8 cellular contexts compared by ENCODE assay signal in the genomic region with DNA sequence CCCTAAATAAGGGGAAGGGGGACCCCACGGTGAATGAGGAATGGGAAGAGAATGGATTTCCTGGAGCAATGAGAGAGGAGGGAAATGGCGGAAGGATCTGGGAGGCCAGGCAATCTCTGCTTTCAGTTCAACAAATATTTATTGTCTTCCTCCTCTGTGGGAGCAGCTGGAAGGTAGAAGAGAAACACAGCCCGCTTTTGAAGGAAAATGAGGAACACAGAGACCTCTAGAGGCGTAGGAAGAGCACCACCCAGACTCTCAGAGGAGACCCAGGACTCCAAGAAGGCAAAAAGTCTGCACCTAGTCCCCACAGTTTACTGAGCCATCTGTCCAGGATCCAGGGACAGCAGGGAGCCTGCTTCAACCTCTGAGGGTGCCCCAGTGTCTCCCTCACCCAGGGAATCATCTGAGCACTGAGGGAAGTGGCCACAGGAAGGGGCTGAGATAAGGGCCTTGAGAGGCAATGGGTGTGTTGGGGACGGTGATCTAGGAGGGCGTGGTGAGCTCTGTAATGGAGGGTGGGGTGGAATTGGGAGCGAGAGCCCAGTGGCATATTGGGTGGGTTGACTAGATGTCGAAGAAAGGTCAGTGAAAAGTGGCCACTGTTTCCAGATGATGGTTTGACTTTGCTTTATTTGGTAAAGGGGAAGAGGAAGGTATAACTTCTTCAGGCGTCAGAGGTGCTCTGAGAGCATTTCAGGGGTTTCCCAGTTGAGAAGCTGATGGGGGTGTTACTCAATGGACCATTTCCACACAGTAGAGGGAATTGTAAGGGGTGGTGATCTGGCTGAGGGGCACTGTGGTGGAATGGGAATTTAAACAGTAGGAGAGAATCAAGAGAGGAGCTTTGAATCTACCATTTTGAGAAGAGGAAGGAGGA. TPM values are rescaled to one million over a fixed set of nuclear protein-coding genes. Genes with fewer than 3 reads are reported as not detected.
DNase-seq lines count a peak whose midpoint lies in the region; ATAC-seq and TF ChIP-seq lines count a peak whose summit lies in the region.

No MANE protein-coding gene starts in this region.

- H3K36me3 ChIP-seq in DND-41 (ENCODE audit: insufficient read depth, low read length) (no peaks in the 10 kb centered on the region), Peyer's patch (no peaks in the 10 kb centered on the region), rectal smooth muscle tissue (ENCODE audit: control insufficient read depth, insufficient read depth, low read length) (no peaks in the 10 kb centered on the region), colonic mucosa (no peaks in the 10 kb centered on the region)

- H3K9me3 ChIP-seq in DND-41 (ENCODE audit: insufficient read depth, low read length, severe bottlenecking) = no peaks in the 10 kb centered on the region
- no peaks in the 10 kb centered on the region for H3K9me3 ChIP-seq in Peyer's patch
- no peaks in the 10 kb centered on the region for H3K9me3 ChIP-seq in colonic mucosa

- TF ChIP-seq POLR2A in Peyer's patch (IDR thresholded peaks at IDR 0.05) = no peak

- no peak overlapping the region for H3K4me2 ChIP-seq in DND-41 (ENCODE audit: insufficient read depth, low read length)

- TF ChIP-seq CTCF in DND-41 (IDR thresholded peaks at IDR 0.05; ENCODE audit: borderline replicate concordance, extremely low read depth, low read length, poor library complexity, severe bottlenecking) (peak; percentile 22), Peyer's patch (IDR thresholded peaks at IDR 0.05) (peak in 3 of 6 experiments; percentile 33 to 48 (median 42)), foreskin fibroblast (IDR thresholded peaks at IDR 0.05; ENCODE audit: low read depth, low read length) (peak; percentile 52), colonic mucosa (IDR thresholded peaks at IDR 0.05) (no peak)

- no peak overlapping the region for H2AFZ ChIP-seq in DND-41 (ENCODE audit: low read depth, low read length)

- H3K27me3 ChIP-seq in DND-41 (ENCODE audit: insufficient read depth, low read length, poor library complexity) = peaks cover 54% of the 10 kb centered on the region
- no peaks in the 10 kb centered on the region for H3K27me3 ChIP-seq in Peyer's patch
- H3K27me3 ChIP-seq in rectal smooth muscle tissue (ENCODE audit: control insufficient read depth, insufficient read depth, low read length) = peaks cover 3% of the 10 kb centered on the region
- H3K27me3 ChIP-seq in colonic mucosa = no peaks in the 10 kb centered on the region

- H3K4me1 ChIP-seq in DND-41 (ENCODE audit: insufficient read depth, low read length) = no peaks in the 10 kb centered on the region
- peaks cover 0 to 12% (median 0%) of the 10 kb centered on the region in 4 donors for H3K4me1 ChIP-seq in Peyer's patch
- peaks cover 22% of the 10 kb centered on the region for H3K4me1 ChIP-seq in rectal smooth muscle tissue (ENCODE audit: control insufficient read depth, insufficient read depth, low read length)
- H3K4me1 ChIP-seq in colonic mucosa = peaks cover 5% of the 10 kb centered on the region

- H4K20me1 ChIP-seq in DND-41 (ENCODE audit: insufficient read depth, low read length) = no peaks in the 10 kb centered on the region

- no peaks in the 10 kb centered on the region for H3K79me2 ChIP-seq in DND-41 (ENCODE audit: insufficient read depth, low read length)

- no peak overlapping the region for H3K27ac ChIP-seq in DND-41 (ENCODE audit: low read length)
- H3K27ac ChIP-seq in Peyer's patch = peak overlapping the region in 3 of 4 donors; percentile 50 to 86 (median 85)
- peak overlapping the region; percentile 83 for H3K27ac ChIP-seq in rectal smooth muscle tissue (ENCODE audit: low read depth, low read length)
- H3K27ac ChIP-seq in colonic mucosa = no peak overlapping the region

- intact Hi-C loops in colonic mucosa (cut with DNase I) = no loop called here

- H3K9ac ChIP-seq in DND-41 (ENCODE audit: low read depth, low read length) (no peak overlapping the region), rectal smooth muscle tissue (ENCODE audit: low read length) (no peak overlapping the region), colonic mucosa (ENCODE audit: low read depth in 2 of 2, low read length in 2 of 2) (peak overlapping the region in 1 of 2 donors; percentile 41)

- ATAC-seq in DND-41 (ENCODE audit: insufficient read depth, low read depth) (no peak), GM19395 (IDR thresholded peaks at IDR 0.05; ENCODE audit: unreplicated experiment) (no peak)

- DNase-seq in DND-41 = no peak
- peak in 1 of 3 donors; percentile 44 for DNase-seq in Peyer's patch
- peak; percentile 58 to 71 for DNase-seq in foreskin fibroblast
- no peak for DNase-seq in colonic mucosa
- DNase-seq in NCI-H1048 (lab: John Stamatoyannopoulos, UW) = no peak
- DNase-seq in activated CD4-positive, alpha-beta T cell treated with anti-CD3 and anti-CD28 coated beads for 1 hour = no peak

- H3K4me3 ChIP-seq in DND-41 (ENCODE audit: low read depth in 1 of 2, low read length in 2 of 2) = no peak overlapping the region
- peak overlapping the region in 2 of 4 donors; percentile 41 to 55 for H3K4me3 ChIP-seq in Peyer's patch
- peak overlapping the region; percentile 38 to 52 for H3K4me3 ChIP-seq in foreskin fibroblast (ENCODE audit: low read depth in 1 of 2, low read length in 2 of 2)
- H3K4me3 ChIP-seq in rectal smooth muscle tissue (ENCODE audit: low read length) = peak overlapping the region; percentile 48
- H3K4me3 ChIP-seq in colonic mucosa = no peak overlapping the region

RNA-seq across cellular contexts. Expression of gene PSORS1C1, which starts 0.6 kb away (rescaled TPM):
- total RNA-seq in Peyer's patch (10 to 100 TPM in 2 of 4 donors, 1 to 10 TPM in 1, not detected in 1; 6.5 to 26.5 (median 22.0) TPM), colonic mucosa (1 to 10 TPM; 2.2 to 5.6 TPM)

RNA-seq across cellular contexts. Expression of gene C6orf15, which starts 2.8 kb away (rescaled TPM):
- total RNA-seq in Peyer's patch = not detected
- total RNA-seq in colonic mucosa = not detected

RNA-seq across cellular contexts. Expression of gene CDSN, which starts 5.0 kb away (rescaled TPM):
- total RNA-seq in Peyer's patch = under 1 TPM in 1 of 4 donors, not detected in 3; 0.54 TPM
- total RNA-seq in colonic mucosa = not detected

RNA-seq across cellular contexts. Expression of gene PSORS1C2, which starts 23.7 kb away (rescaled TPM):
- total RNA-seq in Peyer's patch = not detected
- total RNA-seq in colonic mucosa = not detected

RNA-seq across cellular contexts. Expression of gene CCHCR1, which starts 42.4 kb away (rescaled TPM):
- total RNA-seq in Peyer's patch = 10 to 100 TPM; 28.3 to 86.6 (median 36.2) TPM
- total RNA-seq in colonic mucosa = 10 to 100 TPM; 31.8 to 55.4 TPM

Comparison
In these comparisons a context has a peak if more than half of its experiments do, and no peak if none do; other contexts are left out.
1. DNase-seq: peak in foreskin fibroblast (2 of 2); none in DND-41 (single experiment), colonic mucosa (single experiment), NCI-H1048 (single experiment) and activated CD4-positive, alpha-beta T cell treated with anti-CD3 and anti-CD28 coated beads for 1 hour (single experiment).
2. H3K27ac ChIP-seq: peak in Peyer's patch (3 of 4) and rectal smooth muscle tissue (single experiment); none in DND-41 (single experiment) and colonic mucosa (single experiment).
3. H3K4me3 ChIP-seq: peak in foreskin fibroblast (2 of 2) and rectal smooth muscle tissue (single experiment); none in DND-41 (0 of 2) and colonic mucosa (single experiment).